ENCODE assay signal across 23 cellular contexts in the genomic region with DNA sequence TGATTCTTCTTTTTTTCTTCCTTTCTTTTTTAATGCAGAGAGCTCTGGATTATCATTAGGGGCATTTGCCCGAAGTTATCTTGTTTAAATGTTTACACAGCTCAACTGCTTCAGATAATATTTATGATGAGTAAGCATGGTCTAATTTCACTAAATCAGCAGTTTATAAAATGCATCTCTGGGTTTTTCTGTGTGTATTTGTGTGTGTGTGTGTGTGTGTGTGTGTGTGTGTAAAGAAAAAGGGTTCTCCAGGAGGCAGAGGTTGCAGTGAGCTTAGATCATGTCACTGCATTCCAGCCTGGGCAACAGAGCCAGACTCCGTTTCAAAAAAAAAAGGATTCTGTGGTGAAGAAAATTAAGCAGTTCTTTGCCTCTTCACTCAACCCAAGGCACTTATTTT.
"Had no signal": no experiment of that assay in that cellular context is flagged by ENCODE, and none has a peak within 500 bp of the region (broad histone marks: within the 10 kb centered on the region; RNA-seq: fewer than 3 reads in every experiment).

No MANE protein-coding gene starts in this region.

- DNase-seq: activated CD4-positive, alpha-beta T cell treated with anti-CD3 and anti-CD28 coated beads, Interleukin-2, amount 10 ng/mL, durations not matched to agents 24 days and 14 days; activated CD8-positive, alpha-beta memory T cell treated with anti-CD3 and anti-CD28 coated beads, Interleukin-2, amount 50 U/mL, for 48 hours; activated gamma-delta T cell treated with Interleukin-2 at 50 U/mL for 16 hours; amygdala; effector CD8-positive, alpha-beta T cell; gastrocnemius medialis; heart right ventricle; islet precursor cell; mucosa of descending colon; naive thymus-derived CD4-positive, alpha-beta T cell; occipital lobe; right cardiac atrium; stimulated activated CD4-positive, alpha-beta T cell treated with anti-CD3 and anti-CD28 coated beads, Interleukin-1b, Interleukin-23, amount 100 ng/mL, for 48 hours; T-helper 17 cell; thyroid gland; uterus had no signal

- H3K27ac Mint-ChIP-seq: activated CD4-positive, alpha-beta T cell treated with anti-CD3 and anti-CD28 coated beads, Interleukin-2, amount 10 ng/mL, durations not matched to agents 24 days and 14 days; activated naive CD8-positive, alpha-beta T cell; stimulated activated effector memory CD8-positive, alpha-beta T cell treated with anti-CD3 and anti-CD28 coated beads, Interleukin-12 subunit alpha, Interleukin-12 subunit beta, amount 100 ng/mL, for 72 hours; T-helper 17 cell; WTC11 had no signal

- ATAC-seq: gastrocnemius medialis; heart right ventricle; mucosa of descending colon; naive thymus-derived CD4-positive, alpha-beta T cell; right cardiac atrium; stimulated activated effector memory CD8-positive, alpha-beta T cell treated with anti-CD3 and anti-CD28 coated beads, Interleukin-12 subunit alpha, Interleukin-12 subunit beta, amount 100 ng/mL, for 72 hours; T-helper 17 cell; WTC11 had no signal

- H3K4me1 ChIP-seq: gastrocnemius medialis, prostate gland, thyroid gland had no signal

- H3K36me3 ChIP-seq: gastrocnemius medialis, heart right ventricle, prostate gland, thyroid gland, uterus had no signal

- FAIRE-seq: endothelial cell of umbilical vein had no signal

- H3K27me3 ChIP-seq: gastrocnemius medialis, heart right ventricle, thyroid gland, uterus had no signal

- H3K4me3 ChIP-seq: gastrocnemius medialis, heart right ventricle, mucosa of descending colon, prostate gland, thyroid gland, uterus had no signal

- H3K9me3 ChIP-seq: gastrocnemius medialis, heart right ventricle, mucosa of descending colon, prostate gland, thyroid gland, uterus had no signal

- H3K4me3 Mint-ChIP-seq: activated CD4-positive, alpha-beta T cell treated with anti-CD3 and anti-CD28 coated beads, Interleukin-2, amount 10 ng/mL, durations not matched to agents 24 days and 14 days; activated naive CD8-positive, alpha-beta T cell; brain; central memory CD8-positive, alpha-beta T cell; stimulated activated effector memory CD8-positive, alpha-beta T cell treated with anti-CD3 and anti-CD28 coated beads, Interleukin-12 subunit alpha, Interleukin-12 subunit beta, amount 100 ng/mL, for 72 hours; T-helper 17 cell; WTC11 had no signal

- H3K27ac ChIP-seq: gastrocnemius medialis, heart right ventricle, prostate gland, thyroid gland, uterus had no signal

- H3K36me3 Mint-ChIP-seq: activated naive CD8-positive, alpha-beta T cell; brain; stimulated activated effector memory CD8-positive, alpha-beta T cell treated with anti-CD3 and anti-CD28 coated beads, Interleukin-12 subunit alpha, Interleukin-12 subunit beta, amount 100 ng/mL, for 72 hours; WTC11 had no signal

- H3K4me1 Mint-ChIP-seq: brain; central memory CD8-positive, alpha-beta T cell; WTC11 had no signal

- H3K9me3 Mint-ChIP-seq: central memory CD8-positive, alpha-beta T cell; stimulated activated effector memory CD8-positive, alpha-beta T cell treated with anti-CD3 and anti-CD28 coated beads, Interleukin-12 subunit alpha, Interleukin-12 subunit beta, amount 100 ng/mL, for 72 hours; WTC11 had no signal

- H3K27me3 Mint-ChIP-seq: activated CD4-positive, alpha-beta T cell treated with anti-CD3 and anti-CD28 coated beads, Interleukin-2, amount 10 ng/mL, durations not matched to agents 24 days and 14 days; activated naive CD8-positive, alpha-beta T cell; brain; central memory CD8-positive, alpha-beta T cell; naive thymus-derived CD4-positive, alpha-beta T cell; T-helper 17 cell had no signal
